29 cellular contexts compared by ENCODE assay signal in the genomic region with DNA sequence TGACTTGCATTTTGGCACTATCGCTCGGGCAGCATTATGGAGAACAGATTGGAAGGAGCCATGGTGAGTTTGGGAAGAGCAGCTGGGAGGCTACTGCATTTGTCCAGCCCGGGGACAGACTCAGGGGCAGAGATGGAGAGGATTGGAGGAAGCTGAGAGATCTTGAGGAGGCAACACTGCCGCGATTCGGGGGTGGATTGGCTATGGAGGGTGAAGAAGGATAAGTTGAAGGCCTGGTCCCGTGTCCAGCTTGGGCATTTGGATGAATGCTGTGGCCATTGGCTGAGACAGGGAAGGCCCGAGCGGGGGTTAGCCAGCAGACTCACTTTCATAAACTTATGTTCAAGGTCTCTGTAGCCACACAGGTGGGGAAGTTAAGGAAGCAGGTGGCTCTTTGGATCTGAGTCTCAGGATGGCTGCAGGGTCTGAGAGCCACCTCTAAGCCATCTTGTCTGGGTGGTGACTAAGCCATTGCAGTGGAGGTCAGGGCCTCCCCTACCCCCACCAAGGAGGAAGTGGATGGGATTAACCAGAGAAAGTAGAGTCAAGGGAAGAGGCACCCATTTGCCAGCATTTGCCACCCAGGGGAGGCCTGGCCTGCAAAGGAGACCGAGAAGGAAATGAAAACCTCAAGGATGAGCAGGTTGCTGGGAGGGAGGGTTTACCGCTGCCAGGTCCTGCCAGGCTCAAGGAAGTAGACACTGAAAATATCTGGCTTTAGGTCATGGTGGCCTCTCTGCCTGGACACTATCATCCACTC.
DNase-seq lines count a peak whose midpoint lies in the region; ATAC-seq and TF ChIP-seq lines count a peak whose summit lies in the region.
"Had no signal": no experiment of that assay in that cellular context is flagged by ENCODE, and none has a peak within 500 bp of the region (broad histone marks: within the 10 kb centered on the region; RNA-seq: fewer than 3 reads in every experiment).

No MANE protein-coding gene starts in this region.

- H3K27me3 ChIP-seq in Loucy (ENCODE audit: insufficient read depth, low read length, poor library complexity, severe bottlenecking) (no peaks in the 10 kb centered on the region), trophoblast cell (ENCODE audit: insufficient read depth, low read length) (no peaks in the 10 kb centered on the region), thyroid gland (no peaks in the 10 kb centered on the region)
- H3K27me3 ChIP-seq: adrenal gland, tibial nerve had no signal

- no peaks in the 10 kb centered on the region for H3K79me2 ChIP-seq in Loucy (ENCODE audit: insufficient read depth, low read length)
- H3K79me2 ChIP-seq in trophoblast cell (ENCODE audit: control insufficient read depth, insufficient read depth, low read length, poor library complexity): no peaks in the 10 kb centered on the region
- H3K79me2 ChIP-seq: parathyroid adenoma had no signal

- H3K36me3 ChIP-seq in Loucy (ENCODE audit: insufficient read depth, low read length) (no peaks in the 10 kb centered on the region), trophoblast cell (ENCODE audit: control insufficient read depth in 1 of 2, insufficient read depth in 2 of 2, low read length in 2 of 2) (no peaks in the 10 kb centered on the region), thyroid gland (no peaks in the 10 kb centered on the region)
- H3K36me3 ChIP-seq: adrenal gland, tibial nerve had no signal

- H3K9me3 ChIP-seq in Loucy (ENCODE audit: insufficient read depth, low read depth, low read length): no peaks in the 10 kb centered on the region
- H3K9me3 ChIP-seq in trophoblast cell (ENCODE audit: insufficient read depth, low read depth, low read length): no peaks in the 10 kb centered on the region
- no peaks in the 10 kb centered on the region for H3K9me3 ChIP-seq in thyroid gland
- H3K9me3 ChIP-seq: adrenal gland, tibial nerve had no signal

- no peaks in the 10 kb centered on the region for H3K79me1 ChIP-seq in trophoblast cell (ENCODE audit: low read length)

- peaks cover 12% of the 10 kb centered on the region for H3K27me3 Mint-ChIP-seq in activated CD8-positive, alpha-beta T cell treated with anti-CD3 and anti-CD28 coated beads, Interleukin-2, amount 10 ng/mL, durations not matched to agents 7 days and 5 days (ENCODE audit: low read depth)
- H3K27me3 Mint-ChIP-seq in activated CD8-positive, alpha-beta T cell treated with anti-CD3 and anti-CD28 coated beads for 36 hours: peaks cover 12% of the 10 kb centered on the region
- H3K27me3 Mint-ChIP-seq in activated B cell treated with CpG ODN at 0.5 μM for 24 hours (no peaks in the 10 kb centered on the region), natural killer cell (ENCODE audit: low read depth in 2 of 2) (peaks cover 20 to 59% of the 10 kb centered on the region in 2 donors)
- H3K27me3 Mint-ChIP-seq: central memory CD8-positive, alpha-beta T cell had no signal

- H3K4ac ChIP-seq in trophoblast cell (ENCODE audit: low read depth, low read length): no peak overlapping the region

- H3K14ac ChIP-seq in trophoblast cell (ENCODE audit: low read length): no peak overlapping the region

- H3K27ac Mint-ChIP-seq in activated CD8-positive, alpha-beta T cell treated with anti-CD3 and anti-CD28 coated beads, Interleukin-2, amount 10 ng/mL, durations not matched to agents 7 days and 5 days: peak overlapping the region; percentile 58
- no peak overlapping the region for H3K27ac Mint-ChIP-seq in activated CD8-positive, alpha-beta T cell treated with anti-CD3 and anti-CD28 coated beads for 36 hours
- H3K27ac Mint-ChIP-seq in activated B cell treated with CpG ODN at 0.5 μM for 24 hours (peak overlapping the region; percentile 51), natural killer cell (no peak overlapping the region)
- H3K27ac Mint-ChIP-seq: activated CD4-positive, alpha-beta T cell treated with anti-CD3 and anti-CD28 coated beads for 36 hours; dendritic cell treated with granulocyte-macrophage colony-stimulating factor and Interleukin-4, amounts not matched to agents 40 ng/mL and 50 ng/mL, for 4 days; T-helper 2 cell treated with Interferon-gamma antibody and Interleukin-4, amounts not matched to agents 5 μg/mL and 100 μg/mL, for 36 hours had no signal

- no peak overlapping the region for H4K8ac ChIP-seq in trophoblast cell (ENCODE audit: low read depth, low read length)

- H3K18ac ChIP-seq in trophoblast cell (ENCODE audit: low read length): no peak overlapping the region

- H3K27ac ChIP-seq in trophoblast cell (ENCODE audit: low read depth, low read length) (no peak overlapping the region), thyroid gland (no peak overlapping the region)
- H3K27ac ChIP-seq: adrenal gland, parathyroid adenoma, RWPE1, SK-N-MC, tibial nerve had no signal

- intact Hi-C loops in activated CD8-positive, alpha-beta T cell treated with anti-CD3 and anti-CD28 coated beads for 36 hours (cut with micrococcal nuclease): loop anchor here (10.0 kb wide), 1 partner anchor 487 kb away; no protein-coding TSS in a partner anchor
- intact Hi-C loops in activated B cell treated with CpG ODN at 0.5 μM for 24 hours (cut with micrococcal nuclease): loop anchor here (5.0 kb wide), 4 partner anchors 144 to 246 kb away; a partner anchor contains a TSS
- intact Hi-C loops in thyroid gland (cut with DNase I): no loop called here
- intact Hi-C loops in natural killer cell (cut with micrococcal nuclease): no loop called here

- no peak for DNase-seq in activated CD8-positive, alpha-beta T cell treated with anti-CD3 and anti-CD28 coated beads, Interleukin-2, amount 10 ng/mL, durations not matched to agents 7 days and 5 days
- DNase-seq in activated CD8-positive, alpha-beta T cell treated with anti-CD3 and anti-CD28 coated beads for 36 hours: no peak
- DNase-seq in activated B cell treated with CpG ODN at 0.5 μM for 24 hours (no peak), trophoblast cell (no peak), thyroid gland (no peak), natural killer cell (no peak), DMS79 treated with DMSO at 0.1 percent for 48 hours (lab: John Stamatoyannopoulos, UW) (no peak)
- DNase-seq: activated CD4-positive, alpha-beta T cell treated with anti-CD3 and anti-CD28 coated beads for 36 hours; activated T-cell treated with anti-CD3 and anti-CD28 coated beads, Interleukin-2, amount 50 U/mL, for 48 hours; adrenal gland; AML-193; GDM1; mammary epithelial cell; NCI-H1092 treated with DMSO at 0.1 percent for 48 hours; NCI-H1694 treated with DMSO at 0.1 percent for 48 hours; NCI-H446 treated with DMSO at 0.1 percent for 48 hours; NCI-H774; right cardiac atrium; stimulated activated CD8-positive, alpha-beta memory T cell treated with anti-CD3 and anti-CD28 coated beads, Interleukin-4, amount 100 ng/mL, for 48 hours had no signal

- 0 out of 2 replicates have a peak, but pooled peaks cover 4% of the 10 kb centered on the region for H3F3A ChIP-seq in Loucy (ENCODE audit: low read depth)

- H3K4me1 ChIP-seq in Loucy (ENCODE audit: insufficient read depth, low read length, poor library complexity, severe bottlenecking) (peaks cover 49% of the 10 kb centered on the region), trophoblast cell (ENCODE audit: control insufficient read depth in 1 of 2, insufficient read depth in 2 of 2, low read length in 2 of 2) (peaks cover 0 to 2% of the 10 kb centered on the region in 2 experiments), thyroid gland (peaks cover 0 to 14% of the 10 kb centered on the region in 2 donors)
- H3K4me1 ChIP-seq: adrenal gland, parathyroid adenoma had no signal

- H3K4me3 Mint-ChIP-seq in activated CD8-positive, alpha-beta T cell treated with anti-CD3 and anti-CD28 coated beads, Interleukin-2, amount 10 ng/mL, durations not matched to agents 7 days and 5 days: no peak overlapping the region
- H3K4me3 Mint-ChIP-seq in activated CD8-positive, alpha-beta T cell treated with anti-CD3 and anti-CD28 coated beads for 36 hours: no peak overlapping the region
- no peak overlapping the region for H3K4me3 Mint-ChIP-seq in activated B cell treated with CpG ODN at 0.5 μM for 24 hours
- H3K4me3 Mint-ChIP-seq in natural killer cell: no peak overlapping the region
- H3K4me3 Mint-ChIP-seq: activated CD4-positive, alpha-beta T cell treated with anti-CD3 and anti-CD28 coated beads for 36 hours; central memory CD8-positive, alpha-beta T cell; dendritic cell treated with granulocyte-macrophage colony-stimulating factor and Interleukin-4, amounts not matched to agents 40 ng/mL and 50 ng/mL, for 4 days; neural crest cell; T-helper 2 cell treated with Interferon-gamma antibody and Interleukin-4, amounts not matched to agents 5 μg/mL and 100 μg/mL, for 36 hours had no signal

- H2AFZ ChIP-seq in Loucy (ENCODE audit: low read length) (0 out of 2 replicates have a peak overlapping the region, but pooled peaks have one; percentile 7), trophoblast cell (ENCODE audit: insufficient read depth, low read length, poor library complexity) (no peak overlapping the region)
- H2AFZ ChIP-seq: parathyroid adenoma had no signal

- no peak overlapping the region for H2BK5ac ChIP-seq in trophoblast cell (ENCODE audit: low read depth, low read length, poor library complexity)

- H3K9ac ChIP-seq in Loucy (ENCODE audit: low read depth, low read length, poor library complexity, severe bottlenecking): peak overlapping the region; percentile 7
- no peak overlapping the region for H3K9ac ChIP-seq in trophoblast cell (ENCODE audit: low read length)
- H3K9ac ChIP-seq: parathyroid adenoma had no signal

- CTCF ChIA-PET in activated CD8-positive, alpha-beta T cell treated with anti-CD3 and anti-CD28 coated beads, Interleukin-2, amount 10 ng/mL, durations not matched to agents 7 days and 5 days (lab: Charles Lee): no interaction called here
- CTCF ChIA-PET in activated CD8-positive, alpha-beta T cell treated with anti-CD3 and anti-CD28 coated beads for 36 hours (lab: Charles Lee): no interaction called here
- CTCF ChIA-PET in activated B cell treated with CpG ODN at 0.5 μM for 24 hours (lab: Charles Lee): interaction anchor here (2.8 kb wide), 1 partner anchor 225 kb away, joined by 10 read pairs; no protein-coding TSS in a partner anchor

- no peaks in the 10 kb centered on the region for H3K36me3 Mint-ChIP-seq in activated CD8-positive, alpha-beta T cell treated with anti-CD3 and anti-CD28 coated beads, Interleukin-2, amount 10 ng/mL, durations not matched to agents 7 days and 5 days (ENCODE audit: low read depth)
- H3K36me3 Mint-ChIP-seq in activated CD8-positive, alpha-beta T cell treated with anti-CD3 and anti-CD28 coated beads for 36 hours (ENCODE audit: low read depth): no peaks in the 10 kb centered on the region
- H3K36me3 Mint-ChIP-seq in activated B cell treated with CpG ODN at 0.5 μM for 24 hours (ENCODE audit: low read depth) (no peaks in the 10 kb centered on the region), natural killer cell (no peaks in the 10 kb centered on the region)

- no peak overlapping the region for H4K91ac ChIP-seq in trophoblast cell (ENCODE audit: low read depth, low read length)

- H3K4me3 ChIP-seq in Loucy (ENCODE audit: low read length, poor library complexity, severe bottlenecking) (no peak overlapping the region), trophoblast cell (ENCODE audit: low read depth, low read length) (peak overlapping the region; percentile 23), thyroid gland (replicated peaks in 1 of 3) (no peak overlapping the region)
- H3K4me3 ChIP-seq: adrenal gland, SK-N-MC, tibial nerve had no signal

- H3K9me3 Mint-ChIP-seq in activated CD8-positive, alpha-beta T cell treated with anti-CD3 and anti-CD28 coated beads, Interleukin-2, amount 10 ng/mL, durations not matched to agents 7 days and 5 days (ENCODE audit: insufficient read depth): no peaks in the 10 kb centered on the region
- no peaks in the 10 kb centered on the region for H3K9me3 Mint-ChIP-seq in activated CD8-positive, alpha-beta T cell treated with anti-CD3 and anti-CD28 coated beads for 36 hours
- H3K9me3 Mint-ChIP-seq in activated B cell treated with CpG ODN at 0.5 μM for 24 hours (no peaks in the 10 kb centered on the region), natural killer cell (no peaks in the 10 kb centered on the region)
- H3K9me3 Mint-ChIP-seq: central memory CD8-positive, alpha-beta T cell; dendritic cell treated with granulocyte-macrophage colony-stimulating factor and Interleukin-4, amounts not matched to agents 40 ng/mL and 50 ng/mL, for 4 days; neural crest cell; T-helper 2 cell treated with Interferon-gamma antibody and Interleukin-4, amounts not matched to agents 5 μg/mL and 100 μg/mL, for 36 hours had no signal

- POLR2A ChIA-PET in activated CD8-positive, alpha-beta T cell treated with anti-CD3 and anti-CD28 coated beads, Interleukin-2, amount 10 ng/mL, durations not matched to agents 7 days and 5 days (lab: Charles Lee): no interaction called here
- POLR2A ChIA-PET in activated CD8-positive, alpha-beta T cell treated with anti-CD3 and anti-CD28 coated beads for 36 hours (lab: Charles Lee): interaction anchor here (0.7 to 1.0 kb wide), 4 partner anchors 11 to 244 kb away, joined by 3 read pairs; no protein-coding TSS in a partner anchor
- POLR2A ChIA-PET in activated B cell treated with CpG ODN at 0.5 μM for 24 hours (lab: Charles Lee): interaction anchor here (2.3 to 3.2 kb wide), 2 partner anchors 27 to 45 kb away, joined by 10 to 16 read pairs; no protein-coding TSS in a partner anchor

- ATAC-seq in activated CD8-positive, alpha-beta T cell treated with anti-CD3 and anti-CD28 coated beads, Interleukin-2, amount 10 ng/mL, durations not matched to agents 7 days and 5 days: no peak
- ATAC-seq in activated CD8-positive, alpha-beta T cell treated with anti-CD3 and anti-CD28 coated beads for 36 hours: no peak
- ATAC-seq in activated B cell treated with CpG ODN at 0.5 μM for 24 hours (ENCODE audit: low read depth) (no peak), natural killer cell (no peak)
- ATAC-seq: activated CD4-positive, alpha-beta T cell treated with anti-CD3 and anti-CD28 coated beads for 36 hours; HCT116; right cardiac atrium had no signal

- peaks cover 83% of the 10 kb centered on the region for H3K4me1 Mint-ChIP-seq in activated CD8-positive, alpha-beta T cell treated with anti-CD3 and anti-CD28 coated beads, Interleukin-2, amount 10 ng/mL, durations not matched to agents 7 days and 5 days (ENCODE audit: low read depth)
- peaks cover 66% of the 10 kb centered on the region for H3K4me1 Mint-ChIP-seq in activated CD8-positive, alpha-beta T cell treated with anti-CD3 and anti-CD28 coated beads for 36 hours (ENCODE audit: low read depth)
- peaks cover 57% of the 10 kb centered on the region for H3K4me1 Mint-ChIP-seq in activated B cell treated with CpG ODN at 0.5 μM for 24 hours
- peaks cover 28 to 35% of the 10 kb centered on the region in 2 donors for H3K4me1 Mint-ChIP-seq in natural killer cell

- WGBS in trophoblast cell (ENCODE audit: extremely low coverage, insufficient coverage, insufficient read length): no CpG with 5 or more reads among the region's 11 CpGs
- WGBS in thyroid gland, 2 donors: 90 to 94% methylated on average over 11 of the region's 11 CpGs

- TF ChIP-seq CTCF in activated CD8-positive, alpha-beta T cell treated with anti-CD3 and anti-CD28 coated beads for 36 hours (IDR thresholded peaks at IDR 0.05): no peak
- TF ChIP-seq CTCF in Loucy (conservative IDR thresholded peaks at IDR 0.05; ENCODE audit: low read length) (no peak), activated B cell treated with CpG ODN at 0.5 μM for 24 hours (IDR thresholded peaks at IDR 0.05) (no peak), thyroid gland (IDR thresholded peaks at IDR 0.05) (no peak), natural killer cell (IDR thresholded peaks at IDR 0.05) (no peak)

- no peaks in the 10 kb centered on the region for H3K9me2 ChIP-seq in Loucy (replicated peaks; ENCODE audit: low read depth, low read length)

- H2BK120ac ChIP-seq in trophoblast cell (ENCODE audit: insufficient read depth, low read length, poor library complexity): no peak overlapping the region

- no peak for TF ChIP-seq POLR2A in thyroid gland (IDR thresholded peaks at IDR 0.05)

- peak overlapping the region; percentile 7 for H3K4me2 ChIP-seq in Loucy (ENCODE audit: low read depth, low read length, poor library complexity, severe bottlenecking)
- no peak overlapping the region for H3K4me2 ChIP-seq in trophoblast cell (ENCODE audit: low read length)

- H2BK12ac ChIP-seq in trophoblast cell (ENCODE audit: low read length): no peak overlapping the region

- no peak overlapping the region for H3K23ac ChIP-seq in trophoblast cell (ENCODE audit: low read length)

- no peaks in the 10 kb centered on the region for H4K20me1 ChIP-seq in Loucy (ENCODE audit: insufficient read depth, low read length, poor library complexity, severe bottlenecking)

- H4K12ac ChIP-seq in trophoblast cell (ENCODE audit: low read depth, low read length): no peak overlapping the region

- no peak overlapping the region for H2AK5ac ChIP-seq in trophoblast cell (ENCODE audit: low read length)

Comparison
In these comparisons a context has a peak if more than half of its experiments do, and no peak if none do; other contexts are left out.
1. H3K27ac Mint-ChIP-seq: peak in activated CD8-positive, alpha-beta T cell treated with anti-CD3 and anti-CD28 coated beads, Interleukin-2, amount 10 ng/mL, durations not matched to agents 7 days and 5 days (single experiment) and activated B cell treated with CpG ODN at 0.5 μM for 24 hours (single experiment); none in activated CD8-positive, alpha-beta T cell treated with anti-CD3 and anti-CD28 coated beads for 36 hours (single experiment) and natural killer cell (0 of 2).
2. intact Hi-C loops: an anchor here in activated CD8-positive, alpha-beta T cell treated with anti-CD3 and anti-CD28 coated beads for 36 hours (10.0 kb wide) and activated B cell treated with CpG ODN at 0.5 μM for 24 hours (5.0 kb wide); none called in thyroid gland and natural killer cell.